ENCODE assay signal across 21 cellular contexts in the genomic region with DNA sequence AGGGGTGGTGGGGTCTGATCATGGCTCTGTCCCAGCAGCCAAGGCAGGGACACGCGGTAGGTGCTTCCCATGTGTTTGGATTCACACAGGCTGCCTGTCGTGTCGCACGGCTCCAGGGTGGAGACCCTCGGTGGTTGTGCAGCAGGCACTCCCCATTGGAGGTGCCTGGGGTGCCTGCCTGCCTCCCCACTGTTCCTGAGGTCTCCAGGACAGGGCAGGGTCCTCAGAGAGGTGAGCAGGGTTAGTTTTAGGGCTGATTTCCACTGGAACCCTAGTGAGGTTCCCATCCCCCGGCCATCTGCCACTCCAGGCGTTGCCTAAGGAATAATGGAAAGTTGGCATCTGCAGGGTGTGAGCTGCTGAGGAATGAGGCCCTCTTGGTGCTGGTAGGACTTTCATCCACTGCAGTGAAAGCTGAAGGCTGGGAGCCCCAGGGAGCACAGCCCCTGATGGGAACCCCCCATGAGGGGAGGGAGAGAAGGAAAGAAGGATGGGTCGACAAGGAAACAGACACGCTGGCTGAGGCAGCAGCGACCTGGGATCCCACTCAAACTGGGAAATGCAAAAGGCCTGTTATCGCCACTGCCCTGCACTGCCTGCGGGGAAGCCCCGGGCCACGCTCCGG. TPM values are rescaled to one million over a fixed set of nuclear protein-coding genes. Genes with fewer than 3 reads are reported as not detected.
DNase-seq lines count a peak whose midpoint lies in the region; ATAC-seq and TF ChIP-seq lines count a peak whose summit lies in the region.
"Had no signal": no experiment of that assay in that cellular context is flagged by ENCODE, and none has a peak within 500 bp of the region (broad histone marks: within the 10 kb centered on the region; RNA-seq: fewer than 3 reads in every experiment).

No MANE protein-coding gene starts in this region.

- TF ChIP-seq CTCF in RWPE1 (conservative IDR thresholded peaks at IDR 0.05; ENCODE audit: low read depth) (no peak), upper lobe of right lung (IDR thresholded peaks at IDR 0.05) (no peak), Caco-2 (IDR thresholded peaks at IDR 0.05; ENCODE audit: insufficient read depth in 1 of 2, low read depth in 1 of 2, low read length in 1 of 2, severe bottlenecking in 1 of 2, unreplicated experiment in 1 of 2) (no peak)

- H3K4me3 Mint-ChIP-seq in Caco-2 (ENCODE audit: unreplicated experiment), result no peak overlapping the region
- H3K4me3 Mint-ChIP-seq: activated CD8-positive, alpha-beta T cell treated with anti-CD3 and anti-CD28 coated beads, Interleukin-2, amount 10 ng/mL, durations not matched to agents 7 days and 5 days; activated naive CD4-positive, alpha-beta T cell treated with anti-CD3 and anti-CD28 coated beads for 36 hours; CD4-positive, alpha-beta T cell; H9; IgD-negative memory B cell; neural progenitor cell; type B pancreatic cell had no signal

- intact Hi-C loops in Right ventricle myocardium superior (cut with DNase I) (no loop called here), cardiac septum (cut with DNase I) (no loop called here), upper lobe of right lung (cut with DNase I) (no loop called here), Caco-2 (cut with micrococcal nuclease; ENCODE audit: unreplicated experiment) (no loop called here)

- H3K9me3 Mint-ChIP-seq in Caco-2 (ENCODE audit: unreplicated experiment), result no peaks in the 10 kb centered on the region
- H3K9me3 Mint-ChIP-seq: activated naive CD4-positive, alpha-beta T cell treated with anti-CD3 and anti-CD28 coated beads for 36 hours; CD4-positive, alpha-beta T cell; H9; neural progenitor cell; type B pancreatic cell had no signal

- ATAC-seq in Right ventricle myocardium superior (ENCODE audit: poor library complexity) (no peak), upper lobe of right lung (no peak)
- ATAC-seq: activated CD8-positive, alpha-beta T cell treated with anti-CD3 and anti-CD28 coated beads, Interleukin-2, amount 10 ng/mL, durations not matched to agents 7 days and 5 days; mucosa of descending colon had no signal

- H3K4me3 ChIP-seq in upper lobe of right lung (no peak overlapping the region), Caco-2 (ENCODE audit: low read depth, low read length) (no peak overlapping the region)
- H3K4me3 ChIP-seq: dorsolateral prefrontal cortex, mucosa of descending colon, neural progenitor cell had no signal

- no peak overlapping the region for H3K27ac Mint-ChIP-seq in Caco-2 (ENCODE audit: unreplicated experiment)
- H3K27ac Mint-ChIP-seq: activated CD8-positive, alpha-beta T cell treated with anti-CD3 and anti-CD28 coated beads, Interleukin-2, amount 10 ng/mL, durations not matched to agents 7 days and 5 days; activated naive CD4-positive, alpha-beta T cell treated with anti-CD3 and anti-CD28 coated beads for 36 hours; CD4-positive, alpha-beta T cell; type B pancreatic cell had no signal

- CTCF ChIA-PET in RWPE1 (lab: Yijun Ruan, JAX) (no interaction called here), Caco-2 (lab: Charles Lee) (no interaction called here)

- POLR2A ChIA-PET in RWPE1 (lab: Yijun Ruan, JAX; ENCODE audit: low non-redundant PET) (no interaction called here), Caco-2 (lab: Charles Lee) (no interaction called here)

- no TSS peak for BruUV-seq in Caco-2 (replicated peaks; lab: Mats Ljungman, UMichigan)

- H3K36me3 Mint-ChIP-seq in Caco-2 (ENCODE audit: insufficient read depth, unreplicated experiment), result no peaks in the 10 kb centered on the region
- H3K36me3 Mint-ChIP-seq: IgD-negative memory B cell, type B pancreatic cell had no signal

- H3K9me3 ChIP-seq in upper lobe of right lung (no peaks in the 10 kb centered on the region), Caco-2 (no peaks in the 10 kb centered on the region)
- H3K9me3 ChIP-seq: mucosa of descending colon had no signal

- H3K27me3 Mint-ChIP-seq in Caco-2 (ENCODE audit: insufficient read depth, unreplicated experiment), result no peaks in the 10 kb centered on the region
- H3K27me3 Mint-ChIP-seq: CD4-positive, alpha-beta T cell; type B pancreatic cell had no signal

- H3K27me3 ChIP-seq in upper lobe of right lung, result no peaks in the 10 kb centered on the region
- no peaks in the 10 kb centered on the region for H3K27me3 ChIP-seq in Caco-2 (replicated peaks; ENCODE audit: control insufficient read depth, insufficient read depth, low read length)
- H3K27me3 ChIP-seq: dorsolateral prefrontal cortex, neural progenitor cell had no signal

- H3K27ac ChIP-seq in RWPE1 (peak overlapping the region; percentile 8), upper lobe of right lung (no peak overlapping the region)
- H3K27ac ChIP-seq: dorsolateral prefrontal cortex, neural progenitor cell had no signal

- no peaks in the 10 kb centered on the region for H3K36me3 ChIP-seq in upper lobe of right lung
- no peaks in the 10 kb centered on the region for H3K36me3 ChIP-seq in Caco-2 (ENCODE audit: control insufficient read depth, insufficient read depth, low read length)
- H3K36me3 ChIP-seq: neural progenitor cell had no signal

- no peaks in the 10 kb centered on the region for H3K4me1 ChIP-seq in upper lobe of right lung
- H3K4me1 ChIP-seq in Caco-2, result no peaks in the 10 kb centered on the region

- no peaks in the 10 kb centered on the region for H3K4me1 Mint-ChIP-seq in Caco-2 (ENCODE audit: low read depth, unreplicated experiment)
- H3K4me1 Mint-ChIP-seq: IgD-negative memory B cell had no signal

- peak; percentile 41 for DNase-seq in Right ventricle myocardium superior
- DNase-seq in cardiac septum (ENCODE audit: low spot score), result no peak
- no peak for DNase-seq in RWPE1 (ENCODE audit: low spot score)
- DNase-seq in mesenteric fat pad (ENCODE audit: low spot score), result peak; percentile 79
- DNase-seq in upper lobe of right lung, result peak; percentile 35
- DNase-seq in Caco-2, result no peak
- no peak for DNase-seq in NCI-H128 (lab: John Stamatoyannopoulos, UW; ENCODE audit: unreplicated experiment)
- no peak for DNase-seq in DMS79 treated with DMSO at 0.1 percent for 48 hours (lab: John Stamatoyannopoulos, UW)
- DNase-seq: activated CD8-positive, alpha-beta T cell treated with anti-CD3 and anti-CD28 coated beads, Interleukin-2, amount 10 ng/mL, durations not matched to agents 7 days and 5 days; activated naive CD4-positive, alpha-beta T cell treated with anti-CD3 and anti-CD28 coated beads for 36 hours; central memory CD4-positive, alpha-beta T cell; DMS53; GF-D8; H9; NCI-H1417 treated with DMSO at 0.1 percent for 48 hours had no signal

RNA-seq across cellular contexts. Expression of gene OSBPL5, which starts 32.2 kb away (rescaled TPM):
- 15.3 TPM for total RNA-seq in Right ventricle myocardium superior
- 16.6 TPM for total RNA-seq in cardiac septum
- total RNA-seq in mesenteric fat pad, result 41.4 TPM
- total RNA-seq in upper lobe of right lung, result 52.6 TPM
- total RNA-seq in Caco-2 (2022), result 4.9 and 5.5 TPM in 2 replicates

Comparison
In these comparisons a context has a peak if more than half of its experiments do, and no peak if none do; other contexts are left out.
1. DNase-seq: peak in Right ventricle myocardium superior (single experiment), mesenteric fat pad (single experiment) and upper lobe of right lung (single experiment); none in cardiac septum (single experiment), RWPE1 (single experiment), Caco-2 (0 of 2), NCI-H128 (single experiment) and DMS79 treated with DMSO at 0.1 percent for 48 hours (single experiment).